In genomic region chrX:115388879-115389278, GRCh38 we compare ENCODE assay signal across 25 cellular contexts.
A peak's percentile ranks its signal among the peaks of the same experiment; 100 is the strongest.
DNase-seq lines count a peak whose midpoint lies in the region; ATAC-seq, FAIRE-seq and TF ChIP-seq lines count a peak whose summit lies in the region.
"Had no signal": no experiment of that assay in that cellular context is flagged by ENCODE, and none has a peak within 500 bp of the region (broad histone marks: within the 10 kb centered on the region; RNA-seq: fewer than 3 reads in every experiment).

No MANE protein-coding gene starts in this region.

- WGBS in right cardiac atrium, result 53% methylated on average over 4 of the region's 4 CpGs
- 17% methylated on average over 3 of the region's 4 CpGs for WGBS in HepG2 (ENCODE audit: low lambda C conversion rate)
- WGBS in prostate gland, result 89% methylated on average over 4 of the region's 4 CpGs
- 67 to 78% methylated on average over 4 of the region's 4 CpGs for WGBS in sigmoid colon, 2 donors

- TF ChIP-seq RAD21 in HepG2 (CRISPR knock-in tag; IDR thresholded peaks at IDR 0.05), result no peak

- dilution Hi-C loops in endothelial cell of umbilical vein (cut with MboI; ENCODE audit: extremely low pct_ligation_motif_present, low sequenced_read_pairs), result no loop called here

- H3K4me1 ChIP-seq in right cardiac atrium (ENCODE audit: control insufficient read depth, insufficient read depth, low read length) (no peaks in the 10 kb centered on the region), endothelial cell of umbilical vein (ENCODE audit: control insufficient read depth, extremely low read depth, insufficient read depth, low read length) (peaks cover 4% of the 10 kb centered on the region), HepG2 (ENCODE audit: insufficient read depth, low read length) (peaks cover 46% of the 10 kb centered on the region), BE2C (no peaks in the 10 kb centered on the region), prostate gland (replicated peaks) (no peaks in the 10 kb centered on the region), sigmoid colon (no peaks in the 10 kb centered on the region)
- H3K4me1 ChIP-seq: SJSA1 had no signal

- CTCF ChIA-PET in endothelial cell of umbilical vein (lab: Charles Lee), result no interaction called here
- CTCF ChIA-PET in HepG2 (lab: Yijun Ruan, JAX; ENCODE audit: low intra/inter-chr PET ratio, low total read pairs), result no interaction called here

- peak; percentile 26 for ATAC-seq in left ventricle myocardium superior
- no peak for ATAC-seq in right cardiac atrium
- no peak for ATAC-seq in HepG2

- TF ChIP-seq EP300 in HepG2 (IDR thresholded peaks at IDR 0.05; ENCODE audit: low read depth in 2 of 2, low read length in 2 of 2) (no peak), HepG2 (CRISPR knock-in tag; IDR thresholded peaks at IDR 0.05; ENCODE audit: borderline replicate concordance) (no peak), sigmoid colon (IDR thresholded peaks at IDR 0.05) (no peak)

- BruUV-seq in endothelial cell of umbilical vein (replicated peaks; lab: Mats Ljungman, UMichigan) (no TSS peak), HepG2 (replicated peaks; lab: Mats Ljungman, UMichigan) (no TSS peak)

- POLR2A ChIA-PET in endothelial cell of umbilical vein (lab: Charles Lee) (no interaction called here), HepG2 (lab: Yijun Ruan, JAX) (no interaction called here)

- H2AFZ ChIP-seq in endothelial cell of umbilical vein (ENCODE audit: low read depth, low read length), result no peak overlapping the region
- no peak overlapping the region for H2AFZ ChIP-seq in HepG2 (ENCODE audit: low read length)
- H2AFZ ChIP-seq: GM23248, PC-9 had no signal

- peak overlapping the region; percentile 14 for H3K27ac Mint-ChIP-seq in osteocyte (ENCODE audit: unreplicated experiment)
- H3K27ac Mint-ChIP-seq: CD4-positive, alpha-beta T cell had no signal

- H3K79me2 ChIP-seq in endothelial cell of umbilical vein (ENCODE audit: control insufficient read depth, insufficient read depth, low read length) (no peaks in the 10 kb centered on the region), HepG2 (ENCODE audit: insufficient read depth, low read length) (no peaks in the 10 kb centered on the region)

- no peak overlapping the region for H3K27ac ChIP-seq in right cardiac atrium (ENCODE audit: low read length)
- H3K27ac ChIP-seq in endothelial cell of umbilical vein (ENCODE audit: insufficient read depth, low read depth, low read length), result no peak overlapping the region
- no peak overlapping the region for H3K27ac ChIP-seq in HepG2 (ENCODE audit: extremely low read length, insufficient read depth, low read length)
- H3K27ac ChIP-seq in prostate gland, result no peak overlapping the region
- H3K27ac ChIP-seq in sigmoid colon, result no peak overlapping the region
- H3K27ac ChIP-seq: BLaER1, GM23248, PC-9, SJSA1 had no signal

- H3K27me3 ChIP-seq in right cardiac atrium (ENCODE audit: control insufficient read depth, insufficient read depth) (no peaks in the 10 kb centered on the region), endothelial cell of umbilical vein (ENCODE audit: control insufficient read depth in 2 of 2, insufficient read depth in 2 of 2, low read length in 2 of 2) (no peaks in the 10 kb centered on the region), HepG2 (ENCODE audit: control insufficient read depth in 1 of 2, insufficient read depth in 2 of 2, low read length in 2 of 2) (no peaks in the 10 kb centered on the region), BE2C (no peaks in the 10 kb centered on the region), prostate gland (replicated peaks; ENCODE audit: insufficient read depth) (no peaks in the 10 kb centered on the region), sigmoid colon (no peaks in the 10 kb centered on the region)
- H3K27me3 ChIP-seq: SJSA1 had no signal

- H3K36me3 ChIP-seq in endothelial cell of umbilical vein (ENCODE audit: control insufficient read depth in 2 of 2, extremely low read depth in 1 of 2, insufficient read depth in 2 of 2, low read length in 2 of 2) (no peaks in the 10 kb centered on the region), HepG2 (replicated peaks in 1 of 2; ENCODE audit: control insufficient read depth in 1 of 2, insufficient read depth in 2 of 2, low read length in 2 of 2) (no peaks in the 10 kb centered on the region), BE2C (no peaks in the 10 kb centered on the region), prostate gland (no peaks in the 10 kb centered on the region), sigmoid colon (no peaks in the 10 kb centered on the region)
- H3K36me3 ChIP-seq: BLaER1, SJSA1 had no signal

- no peak overlapping the region for H3K4me3 Mint-ChIP-seq in osteocyte (ENCODE audit: unreplicated experiment)
- H3K4me3 Mint-ChIP-seq: CD4-positive, alpha-beta T cell had no signal

- H3K4me1 Mint-ChIP-seq in osteocyte (ENCODE audit: unreplicated experiment), result peaks cover 40% of the 10 kb centered on the region

- no peaks in the 10 kb centered on the region for H3K9me1 ChIP-seq in endothelial cell of umbilical vein (replicated peaks; ENCODE audit: control insufficient read depth, extremely low read depth, insufficient read depth, low read length)

- H3K4me2 ChIP-seq in endothelial cell of umbilical vein (ENCODE audit: insufficient read depth, low read length) (no peak overlapping the region), HepG2 (ENCODE audit: low read depth, low read length) (no peak overlapping the region)
- H3K4me2 ChIP-seq: BLaER1, PC-9 had no signal

- H3K9me3 Mint-ChIP-seq in osteocyte (ENCODE audit: unreplicated experiment), result no peaks in the 10 kb centered on the region
- H3K9me3 Mint-ChIP-seq: CD4-positive, alpha-beta T cell had no signal

- no peak overlapping the region for H3K9ac ChIP-seq in endothelial cell of umbilical vein (replicated peaks; ENCODE audit: extremely low read depth, insufficient read depth, low read length)
- H3K9ac ChIP-seq in HepG2 (ENCODE audit: insufficient read depth, low read depth, low read length), result no peak overlapping the region
- H3K9ac ChIP-seq: BLaER1, GM23248 had no signal

- intact Hi-C loops in left ventricle myocardium superior (cut with micrococcal nuclease) (no loop called here), right cardiac atrium (cut with DNase I) (no loop called here), endothelial cell of umbilical vein (cut with micrococcal nuclease) (no loop called here), HepG2 (cut with micrococcal nuclease; ENCODE audit: unreplicated experiment) (loop anchor here (10.0 kb wide), 1 partner anchor 1656 kb away; no protein-coding TSS in a partner anchor), prostate gland (cut with DNase I) (no loop called here), sigmoid colon (cut with DNase I) (no loop called here)

- TF ChIP-seq POLR2A in endothelial cell of umbilical vein (IDR thresholded peaks at IDR 0.05; ENCODE audit: low read depth, low read length) (no peak), HepG2 (IDR thresholded peaks at IDR 0.05; ENCODE audit: insufficient read depth in 1 of 2, low read depth in 2 of 2, low read length in 2 of 2) (no peak), prostate gland (IDR thresholded peaks at IDR 0.05) (no peak), sigmoid colon (IDR thresholded peaks at IDR 0.05) (no peak)

- FAIRE-seq in endothelial cell of umbilical vein (lab: Jason Lieb, UNC), result peak; percentile 60
- FAIRE-seq in HepG2 (lab: Jason Lieb, UNC), result no peak
- FAIRE-seq: D721Med, GM18507 had no signal

- H3K27me3 Mint-ChIP-seq in osteocyte (ENCODE audit: unreplicated experiment), result no peaks in the 10 kb centered on the region
- H3K27me3 Mint-ChIP-seq: CD4-positive, alpha-beta T cell had no signal

- H4K20me1 ChIP-seq in endothelial cell of umbilical vein (replicated peaks; ENCODE audit: control insufficient read depth, extremely low read depth, insufficient read depth, low read length), result no peaks in the 10 kb centered on the region
- H4K20me1 ChIP-seq in HepG2 (ENCODE audit: insufficient read depth, low read length), result no peaks in the 10 kb centered on the region
- H4K20me1 ChIP-seq: BLaER1 had no signal

- no peaks in the 10 kb centered on the region for H3K9me3 ChIP-seq in right cardiac atrium (ENCODE audit: control insufficient read depth, low read length)
- no peaks in the 10 kb centered on the region for H3K9me3 ChIP-seq in endothelial cell of umbilical vein (replicated peaks; ENCODE audit: control insufficient read depth, insufficient read depth, low read length)
- no peaks in the 10 kb centered on the region for H3K9me3 ChIP-seq in HepG2 (ENCODE audit: low read length)
- no peaks in the 10 kb centered on the region for H3K9me3 ChIP-seq in BE2C
- no peaks in the 10 kb centered on the region for H3K9me3 ChIP-seq in prostate gland
- H3K9me3 ChIP-seq in sigmoid colon, result no peaks in the 10 kb centered on the region
- H3K9me3 ChIP-seq: BLaER1, SJSA1 had no signal

- DNase-seq in left ventricle myocardium superior, result no peak
- DNase-seq in right cardiac atrium, result no peak
- DNase-seq in endothelial cell of umbilical vein (ENCODE audit: low read depth, low spot score), result no peak
- no peak for DNase-seq in HepG2 (ENCODE audit: low spot score)
- DNase-seq in osteocyte (ENCODE audit: extremely low spot score, unreplicated experiment), result no peak
- no peak for DNase-seq in BE2C
- no peak for DNase-seq in prostate gland (ENCODE audit: low spot score)
- DNase-seq in sigmoid colon, result no peak
- DNase-seq: CD4-positive, alpha-beta T cell; GM23248; H7; KBM-7; MM.1S; NCI-H1694; NCI-H2171; NCI-H226; NCI-H510A treated with DMSO at 0.1 percent for 48 hours; NCI-H82; NK-92 treated with Interleukin-12 subunit alpha and Interleukin-12 subunit beta, amount 100 ng/mL, for 24 hours; PC-9; Right ventricle myocardium superior had no signal

- in situ Hi-C loops in HepG2 (cut with HindIII; ENCODE audit: extremely low pct_ligation_motif_present, low pct_unique_long_range_greater_than_20kb), result no loop called here

- TF ChIP-seq CTCF in endothelial cell of umbilical vein (IDR thresholded peaks at IDR 0.05; ENCODE audit: extremely low read depth in 1 of 2, insufficient read depth in 1 of 2, low read depth in 1 of 2, low read length in 2 of 2), result no peak
- no peak for TF ChIP-seq CTCF in HepG2 (CRISPR knock-in tag; IDR thresholded peaks at IDR 0.05)
- no peak for TF ChIP-seq CTCF in osteocyte (IDR thresholded peaks at IDR 0.05)
- TF ChIP-seq CTCF in BE2C (IDR thresholded peaks at IDR 0.05; ENCODE audit: low read depth, low read length), result no peak
- TF ChIP-seq CTCF in prostate gland (IDR thresholded peaks at IDR 0.05), result no peak
- TF ChIP-seq CTCF in sigmoid colon (IDR thresholded peaks at IDR 0.05), result no peak

- H3K4me3 ChIP-seq in right cardiac atrium (ENCODE audit: low read length) (no peak overlapping the region), endothelial cell of umbilical vein (replicated peaks in 1 of 3; ENCODE audit: insufficient read depth in 1 of 3, low read depth in 1 of 3, low read length in 3 of 3) (no peak overlapping the region), HepG2 (replicated peaks in 1 of 3; ENCODE audit: insufficient read depth in 1 of 3, low read depth in 2 of 3, low read length in 3 of 3) (no peak overlapping the region), BE2C (ENCODE audit: low read depth, low read length) (no peak overlapping the region), prostate gland (no peak overlapping the region), sigmoid colon (no peak overlapping the region)
- H3K4me3 ChIP-seq: BLaER1, GM23248, PC-9, SJSA1 had no signal

- no peaks in the 10 kb centered on the region for H3K36me3 Mint-ChIP-seq in osteocyte (ENCODE audit: unreplicated experiment)

TF ChIP-seq in HepG2, 621 proteins besides CTCF, POLR2A, EP300 and RAD21 (continues in another document):
- TF ChIP-seq CEBPB (IDR thresholded peaks at IDR 0.05; ENCODE audit: borderline replicate concordance, low read depth, low read length), result peak; percentile 61; the same call in 1 of the 2 replicates
